In genomic region chr1:88658419-88658818, GRCh38 we compare ENCODE assay signal across 1 cellular context.
TF ChIP-seq lines count a peak whose summit lies in the region.

No MANE protein-coding gene starts in this region.

TF ChIP-seq in K562, 482 proteins besides CTCF, POLR2A, EP300 and RAD21:
- TF ChIP-seq, protein P1, sequence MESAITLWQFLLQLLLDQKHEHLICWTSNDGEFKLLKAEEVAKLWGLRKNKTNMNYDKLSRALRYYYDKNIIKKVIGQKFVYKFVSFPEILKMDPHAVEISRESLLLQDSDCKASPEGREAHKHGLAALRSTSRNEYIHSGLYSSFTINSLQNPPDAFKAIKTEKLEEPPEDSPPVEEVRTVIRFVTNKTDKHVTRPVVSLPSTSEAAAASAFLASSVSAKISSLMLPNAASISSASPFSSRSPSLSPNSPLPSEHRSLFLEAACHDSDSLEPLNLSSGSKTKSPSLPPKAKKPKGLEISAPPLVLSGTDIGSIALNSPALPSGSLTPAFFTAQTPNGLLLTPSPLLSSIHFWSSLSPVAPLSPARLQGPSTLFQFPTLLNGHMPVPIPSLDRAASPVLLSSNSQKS (CRISPR knock-in tag; IDR thresholded peaks at IDR 0.05), result no peak
- peak; percentile 65 for TF ChIP-seq MEIS2 (IDR thresholded peaks at IDR 0.05; ENCODE audit: partially characterized antibody)
- TF ChIP-seq, protein P2, sequence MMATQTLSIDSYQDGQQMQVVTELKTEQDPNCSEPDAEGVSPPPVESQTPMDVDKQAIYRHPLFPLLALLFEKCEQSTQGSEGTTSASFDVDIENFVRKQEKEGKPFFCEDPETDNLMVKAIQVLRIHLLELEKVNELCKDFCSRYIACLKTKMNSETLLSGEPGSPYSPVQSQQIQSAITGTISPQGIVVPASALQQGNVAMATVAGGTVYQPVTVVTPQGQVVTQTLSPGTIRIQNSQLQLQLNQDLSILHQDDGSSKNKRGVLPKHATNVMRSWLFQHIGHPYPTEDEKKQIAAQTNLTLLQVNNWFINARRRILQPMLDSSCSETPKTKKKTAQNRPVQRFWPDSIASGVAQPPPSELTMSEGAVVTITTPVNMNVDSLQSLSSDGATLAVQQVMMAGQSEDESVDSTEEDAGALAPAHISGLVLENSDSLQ (IDR thresholded peaks at IDR 0.05), result peak; percentile 60
- TF ChIP-seq, protein P3, sequence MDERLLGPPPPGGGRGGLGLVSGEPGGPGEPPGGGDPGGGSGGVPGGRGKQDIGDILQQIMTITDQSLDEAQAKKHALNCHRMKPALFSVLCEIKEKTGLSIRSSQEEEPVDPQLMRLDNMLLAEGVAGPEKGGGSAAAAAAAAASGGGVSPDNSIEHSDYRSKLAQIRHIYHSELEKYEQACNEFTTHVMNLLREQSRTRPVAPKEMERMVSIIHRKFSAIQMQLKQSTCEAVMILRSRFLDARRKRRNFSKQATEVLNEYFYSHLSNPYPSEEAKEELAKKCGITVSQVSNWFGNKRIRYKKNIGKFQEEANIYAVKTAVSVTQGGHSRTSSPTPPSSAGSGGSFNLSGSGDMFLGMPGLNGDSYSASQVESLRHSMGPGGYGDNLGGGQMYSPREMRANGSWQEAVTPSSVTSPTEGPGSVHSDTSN (CRISPR knock-in tag; IDR thresholded peaks at IDR 0.05; ENCODE audit: low read depth), result no peak
- TF ChIP-seq, protein P3 (tag; conservative IDR thresholded peaks at IDR 0.05; ENCODE audit: low read depth), result peak; percentile 75
